Comparison of ENCODE assay signal across 29 cellular contexts in the genomic region with DNA sequence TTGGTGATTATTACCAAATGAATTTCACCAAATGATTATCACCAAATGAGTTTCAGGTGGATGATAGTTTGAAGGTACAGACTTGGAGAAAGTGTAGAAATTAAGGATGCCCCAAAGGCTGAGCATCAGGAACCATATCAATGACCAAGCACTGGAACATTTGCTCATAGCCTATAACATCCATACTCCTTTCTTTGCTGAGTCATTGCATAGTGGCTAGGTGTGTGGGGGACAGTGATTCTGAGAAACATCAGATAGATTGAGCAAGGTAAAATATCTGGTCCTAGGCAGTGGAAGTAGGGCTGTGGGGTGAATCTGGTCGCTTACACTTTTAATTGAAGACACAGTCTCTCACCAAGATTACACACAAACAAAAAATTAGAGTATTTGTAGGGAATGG.
"Had no signal": no experiment of that assay in that cellular context is flagged by ENCODE, and none has a peak within 500 bp of the region (broad histone marks: within the 10 kb centered on the region; RNA-seq: fewer than 3 reads in every experiment).

No MANE protein-coding gene starts in this region.

- H3K27ac ChIP-seq: brain microvascular endothelial cell, coronary artery, esophagus muscularis mucosa, foreskin keratinocyte, gastrocnemius medialis, heart left ventricle, WERI-Rb-1 had no signal

- H3K36me3 ChIP-seq: brain microvascular endothelial cell, esophagus muscularis mucosa, gastrocnemius medialis, heart left ventricle, WERI-Rb-1 had no signal

- FAIRE-seq: astrocyte, bronchial epithelial cell had no signal

- H3K9me3 ChIP-seq: esophagus muscularis mucosa, gastrocnemius medialis had no signal

- H3K27me3 ChIP-seq: brain microvascular endothelial cell, esophagus muscularis mucosa, foreskin keratinocyte, gastrocnemius medialis, heart left ventricle had no signal

- ATAC-seq: activated CD8-positive, alpha-beta T cell treated with anti-CD3 and anti-CD28 coated beads for 36 hours; activated T-cell treated with anti-CD3 and anti-CD28 coated beads, Interleukin-2, amount 50 U/mL, for 4 hours; activated T-helper 17 cell treated with anti-CD3 and anti-CD28 coated beads, Interleukin-2, amount 50 U/mL, for 72 hours; effector memory CD8-positive, alpha-beta T cell; foreskin keratinocyte; gastrocnemius medialis; heart left ventricle had no signal

- H3K4me1 ChIP-seq: esophagus muscularis mucosa, foreskin keratinocyte, gastrocnemius medialis, heart left ventricle had no signal

- DNase-seq: activated B cell treated with CpG ODN at 0.5 μM for 24 hours; activated CD4-positive, alpha-beta T cell treated with anti-CD3 and anti-CD28 coated beads for 48 hours; activated CD4-positive, alpha-beta T cell treated with anti-CD3 and anti-CD28 coated beads, Interleukin-2, amount 50 U/mL, for 1 hour; activated CD4-positive, alpha-beta T cell treated with anti-CD3 and anti-CD28 coated beads, Interleukin-2, amount 50 U/mL, for 48 hours; activated CD8-positive, alpha-beta memory T cell treated with anti-CD3 and anti-CD28 coated beads for 24 hours; activated CD8-positive, alpha-beta T cell treated with anti-CD3 and anti-CD28 coated beads for 36 hours; activated effector memory CD4-positive, alpha-beta T cell treated with Interleukin-2 at 50 U/mL for 16 hours; activated gamma-delta T cell treated with Interleukin-2 at 50 U/mL for 16 hours; activated naive CD4-positive, alpha-beta T cell treated with anti-CD3 and anti-CD28 coated beads, Interleukin-2, amount 50 U/mL, for 16 hours; activated naive CD4-positive, alpha-beta T cell treated with Interleukin-2 at 50 U/mL for 16 hours; activated T-cell treated with anti-CD3 and anti-CD28 coated beads, Interleukin-2, amount 50 U/mL, for 4 hours; amniotic stem cell; anterior cingulate cortex; brain microvascular endothelial cell; dermis blood vessel endothelial cell; effector CD4-positive, alpha-beta T cell; effector memory CD8-positive, alpha-beta T cell; erythroblast; foreskin keratinocyte; gastrocnemius medialis; glutamatergic neuron; heart left ventricle; T1000; WERI-Rb-1 had no signal

- H3K4me3 ChIP-seq: coronary artery, esophagus muscularis mucosa, gastrocnemius medialis, heart left ventricle had no signal
